Comparison of ENCODE assay signal across 1 cellular context in the genomic region with DNA sequence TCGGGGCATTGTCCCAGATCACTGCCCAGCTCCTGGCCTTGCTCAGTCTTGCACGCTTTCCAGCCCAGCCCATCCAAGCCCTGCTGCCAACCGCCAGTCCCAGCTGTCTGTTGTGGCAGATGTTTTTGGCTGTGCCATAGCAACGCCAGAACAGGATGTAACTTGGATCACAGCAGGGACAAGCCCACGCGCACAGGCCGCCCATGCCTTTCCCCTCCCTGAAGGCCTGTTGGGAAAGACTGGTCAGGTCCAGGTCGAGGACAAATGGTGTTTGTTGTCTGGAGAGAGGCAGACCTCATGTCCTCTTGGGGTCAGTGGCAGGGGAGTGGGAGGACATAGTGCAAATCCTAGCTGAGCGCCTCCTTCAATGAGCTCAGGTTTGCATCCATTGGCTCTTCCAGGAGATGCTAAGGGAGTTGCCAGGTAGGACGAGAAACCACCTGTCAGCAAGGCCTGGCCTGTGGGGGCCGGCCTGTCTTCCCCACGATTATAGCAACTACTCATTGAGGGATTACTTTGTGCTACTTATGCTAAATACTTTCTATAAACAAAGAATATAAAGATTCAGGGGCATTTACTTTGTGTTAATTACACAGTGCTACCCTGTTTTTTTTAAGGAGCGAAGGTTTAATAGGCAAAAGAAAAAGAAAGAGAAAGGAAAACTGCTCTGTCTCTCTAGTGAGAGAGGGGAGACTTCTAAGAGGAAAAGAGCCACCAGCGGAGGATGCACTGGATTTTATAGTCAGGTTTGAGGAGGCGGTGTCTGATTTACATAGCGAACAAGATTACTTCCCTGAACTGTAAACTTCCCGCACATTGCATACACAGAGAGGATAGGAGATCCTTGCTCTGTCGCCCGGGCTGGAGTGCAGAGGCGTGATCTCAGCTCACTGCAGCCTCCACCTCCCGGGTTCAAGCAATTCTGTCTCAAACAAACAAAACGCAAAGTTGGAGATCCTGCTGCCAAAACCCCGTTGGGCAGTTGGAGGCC.
TF ChIP-seq lines count a peak whose summit lies in the region.

No MANE protein-coding gene starts in this region.

TF ChIP-seq in SK-N-SH treated with all-trans-retinoic acid at 6 μM for 48 hours, 23 proteins besides CTCF, POLR2A, EP300 and RAD21 (continued from another document):
- TF ChIP-seq TCF4 (CRISPR knock-in tag; IDR thresholded peaks at IDR 0.05; ENCODE audit: borderline replicate concordance) (no peak), BACH2 (CRISPR knock-in tag; IDR thresholded peaks at IDR 0.05; ENCODE audit: borderline replicate concordance) (no peak)
